ENCODE assay signal across 28 cellular contexts in the genomic region with DNA sequence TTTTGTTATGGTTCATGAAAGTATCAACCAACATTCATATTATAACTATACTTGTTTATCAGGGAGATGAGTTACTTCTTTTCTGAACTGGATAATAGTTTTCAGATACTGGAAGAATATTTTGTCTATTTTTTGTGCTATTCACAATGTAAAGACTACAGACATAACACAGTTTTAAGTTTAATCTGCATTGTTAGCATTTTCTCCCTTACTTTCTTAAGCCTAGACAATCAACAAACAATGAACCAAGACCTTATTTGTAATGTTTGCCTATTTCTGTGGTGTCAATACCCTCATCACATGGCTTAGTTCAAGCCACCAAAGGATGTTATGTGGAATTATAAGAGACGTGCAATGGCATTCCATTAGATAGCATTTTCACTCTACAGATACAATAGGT.
"Had no signal": no experiment of that assay in that cellular context is flagged by ENCODE, and none has a peak within 500 bp of the region (broad histone marks: within the 10 kb centered on the region; RNA-seq: fewer than 3 reads in every experiment).

No MANE protein-coding gene starts in this region.

- H3K27ac ChIP-seq: colonic mucosa, coronary artery, dorsolateral prefrontal cortex, epithelial cell of prostate, esophagus muscularis mucosa, esophagus squamous epithelium, foreskin keratinocyte, gastrocnemius medialis, gastroesophageal sphincter, heart left ventricle, heart right ventricle had no signal

- H3K4me3 ChIP-seq: colonic mucosa, coronary artery, dorsolateral prefrontal cortex, esophagus muscularis mucosa, esophagus squamous epithelium, gastrocnemius medialis, gastroesophageal sphincter, heart left ventricle, heart right ventricle had no signal

- H3K9me3 ChIP-seq: colonic mucosa, esophagus muscularis mucosa, esophagus squamous epithelium, gastrocnemius medialis, gastroesophageal sphincter, heart left ventricle, heart right ventricle had no signal

- H3K4me1 ChIP-seq: colonic mucosa, esophagus muscularis mucosa, esophagus squamous epithelium, foreskin keratinocyte, gastrocnemius medialis, gastroesophageal sphincter, heart left ventricle, heart right ventricle had no signal

- DNase-seq: colonic mucosa; cortex of kidney; dermis blood vessel endothelial cell; dorsolateral prefrontal cortex; effector CD4-positive, alpha-beta T cell; effector CD8-positive, alpha-beta T cell; effector memory CD4-positive, alpha-beta T cell; effector memory CD8-positive, alpha-beta T cell; endodermal cell; erythroblast; esophagus squamous epithelium; foreskin fibroblast; foreskin keratinocyte; foreskin melanocyte; gastrocnemius medialis; glutamatergic neuron; head of caudate nucleus; heart left ventricle; heart right ventricle had no signal

- H3K36me3 ChIP-seq: colonic mucosa, esophagus muscularis mucosa, esophagus squamous epithelium, gastrocnemius medialis, gastroesophageal sphincter, heart left ventricle, heart right ventricle had no signal

- H3K27me3 ChIP-seq: colonic mucosa, dorsolateral prefrontal cortex, esophagus squamous epithelium, foreskin keratinocyte, gastrocnemius medialis, gastroesophageal sphincter, heart left ventricle had no signal

- ATAC-seq: effector memory CD8-positive, alpha-beta T cell; esophagus mucosa; foreskin keratinocyte; gastrocnemius medialis; gastroesophageal sphincter; heart left ventricle; heart right ventricle had no signal

- FAIRE-seq: colon, endometrium, endothelial cell of umbilical vein, frontal cortex had no signal
